ENCODE assay signal across 8 cellular contexts in the genomic region with DNA sequence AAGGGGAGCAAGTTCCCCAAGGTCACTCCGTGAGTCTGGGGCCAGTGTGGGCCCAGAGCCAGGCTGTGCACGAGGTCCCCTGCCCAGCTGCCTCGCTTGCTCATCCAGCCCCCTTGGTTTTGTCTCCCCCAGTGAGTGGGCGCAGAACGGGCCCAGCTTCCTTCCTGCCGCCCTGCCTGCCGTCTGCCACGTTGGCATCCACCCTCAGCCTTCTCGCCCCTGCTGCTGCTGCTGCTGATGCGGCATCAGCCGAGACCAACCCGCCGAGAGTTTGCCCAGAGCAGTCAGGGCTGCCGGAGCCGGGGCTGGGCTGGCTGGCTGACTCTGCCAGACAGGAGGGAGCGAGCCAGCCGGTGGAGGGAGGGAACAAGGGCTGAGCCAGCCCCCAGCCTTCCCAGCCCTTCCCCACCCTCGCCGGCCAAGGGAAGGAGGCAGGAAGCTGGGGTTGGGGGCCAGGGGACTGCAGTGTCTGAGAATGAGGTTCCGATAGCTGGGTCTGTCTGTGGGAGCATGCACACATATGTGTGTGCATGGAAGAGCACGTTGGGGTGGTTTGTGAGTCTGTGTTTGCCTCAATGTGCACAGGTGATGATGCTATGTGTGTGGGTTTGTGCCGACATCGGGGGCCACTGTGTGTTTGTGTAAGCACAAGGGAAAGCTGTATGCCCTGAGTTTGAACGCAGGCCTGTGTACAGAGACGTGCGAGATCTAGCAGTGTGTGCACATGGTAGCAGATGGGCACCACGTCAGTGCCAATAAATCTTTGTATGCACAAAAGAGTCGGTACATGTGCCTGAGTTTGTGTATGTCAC. TPM values are rescaled to one million over a fixed set of nuclear protein-coding genes. Genes with fewer than 3 reads are reported as not detected.
DNase-seq lines count a peak whose midpoint lies in the region; ATAC-seq and TF ChIP-seq lines count a peak whose summit lies in the region.

No MANE protein-coding gene starts in this region.

- ATAC-seq in activated T-helper 17 cell treated with anti-CD3 and anti-CD28 coated beads, Interleukin-2, amount 50 U/mL, for 72 hours (replicated peaks), result peak; percentile 14

- no peaks in the 10 kb centered on the region for H3K9me3 Mint-ChIP-seq in activated T-helper 17 cell treated with anti-CD3 and anti-CD28 coated beads, Interleukin-2, amount 50 U/mL, for 72 hours

- H3K36me3 ChIP-seq in left ventricle myocardium inferior, result no peaks in the 10 kb centered on the region

- no peak for TF ChIP-seq CTCF in left ventricle myocardium inferior (IDR thresholded peaks at IDR 0.05; ENCODE audit: borderline replicate concordance)
- no peak for TF ChIP-seq CTCF in GM10266 (IDR thresholded peaks at IDR 0.05; ENCODE audit: control insufficient read depth, insufficient read depth, low read depth, missing control alignments)

- H3K27ac ChIP-seq in left ventricle myocardium inferior (replicated peaks), result peak overlapping the region; percentile 94

- H3K4me3 ChIP-seq in left ventricle myocardium inferior, result peak overlapping the region; percentile 38

- H3K4me3 Mint-ChIP-seq in activated T-helper 17 cell treated with anti-CD3 and anti-CD28 coated beads, Interleukin-2, amount 50 U/mL, for 72 hours, result peak overlapping the region; percentile 95

- H3K4me1 Mint-ChIP-seq in activated T-helper 17 cell treated with anti-CD3 and anti-CD28 coated beads, Interleukin-2, amount 50 U/mL, for 72 hours, result peaks cover 39% of the 10 kb centered on the region

- intact Hi-C loops in left ventricle myocardium inferior (cut with micrococcal nuclease), result no loop called here

- no peaks in the 10 kb centered on the region for H3K9me3 ChIP-seq in left ventricle myocardium inferior (replicated peaks)

- H3K27me3 Mint-ChIP-seq in activated T-helper 17 cell treated with anti-CD3 and anti-CD28 coated beads, Interleukin-2, amount 50 U/mL, for 72 hours, result no peaks in the 10 kb centered on the region

- peak overlapping the region; percentile 92 for H3K27ac Mint-ChIP-seq in activated T-helper 17 cell treated with anti-CD3 and anti-CD28 coated beads, Interleukin-2, amount 50 U/mL, for 72 hours

- peaks cover 99% of the 10 kb centered on the region for H3K4me1 ChIP-seq in left ventricle myocardium inferior

- no peaks in the 10 kb centered on the region for H3K27me3 ChIP-seq in left ventricle myocardium inferior (ENCODE audit: low read depth)

- peak; percentile 61 for DNase-seq in NCI-H1694 (lab: John Stamatoyannopoulos, UW)
- DNase-seq in left ventricle myocardium inferior, result peak; percentile 63
- DNase-seq in stimulated activated CD4-positive, alpha-beta T cell treated with anti-CD3 and anti-CD28 coated beads, Interleukin-4, amount 100 ng/mL, for 24 hours, result peak; percentile 59
- no peak for DNase-seq in GM10266 (ENCODE audit: extremely low spot score)
- no peak for DNase-seq in AG20443 (ENCODE audit: low spot score)
- no peak for DNase-seq in NCI-H187 (lab: John Stamatoyannopoulos, UW)
- no peak for DNase-seq in NCI-H510A (lab: John Stamatoyannopoulos, UW)

- H3K36me3 Mint-ChIP-seq in activated T-helper 17 cell treated with anti-CD3 and anti-CD28 coated beads, Interleukin-2, amount 50 U/mL, for 72 hours (ENCODE audit: low read depth), result peaks cover 27% of the 10 kb centered on the region

RNA-seq across cellular contexts. Expression of a gene that starts 31.6 kb away (rescaled TPM):
- 100 to 1,000 TPM in 1 of 2 donors, 10 to 100 TPM in 1; 85.7 to 125 TPM for total RNA-seq in activated T-helper 17 cell treated with anti-CD3 and anti-CD28 coated beads, Interleukin-2, amount 50 U/mL, for 72 hours
- 51.2 TPM for total RNA-seq in left ventricle myocardium inferior

Comparison
In these comparisons a context has a peak if more than half of its experiments do, and no peak if none do; other contexts are left out.
1. DNase-seq: peak in NCI-H1694 (single experiment), left ventricle myocardium inferior (single experiment) and stimulated activated CD4-positive, alpha-beta T cell treated with anti-CD3 and anti-CD28 coated beads, Interleukin-4, amount 100 ng/mL, for 24 hours (single experiment); none in GM10266 (single experiment), AG20443 (single experiment), NCI-H187 (0 of 2) and NCI-H510A (single experiment).